Comparison of ENCODE assay signal across 1 cellular context in the genomic region with DNA sequence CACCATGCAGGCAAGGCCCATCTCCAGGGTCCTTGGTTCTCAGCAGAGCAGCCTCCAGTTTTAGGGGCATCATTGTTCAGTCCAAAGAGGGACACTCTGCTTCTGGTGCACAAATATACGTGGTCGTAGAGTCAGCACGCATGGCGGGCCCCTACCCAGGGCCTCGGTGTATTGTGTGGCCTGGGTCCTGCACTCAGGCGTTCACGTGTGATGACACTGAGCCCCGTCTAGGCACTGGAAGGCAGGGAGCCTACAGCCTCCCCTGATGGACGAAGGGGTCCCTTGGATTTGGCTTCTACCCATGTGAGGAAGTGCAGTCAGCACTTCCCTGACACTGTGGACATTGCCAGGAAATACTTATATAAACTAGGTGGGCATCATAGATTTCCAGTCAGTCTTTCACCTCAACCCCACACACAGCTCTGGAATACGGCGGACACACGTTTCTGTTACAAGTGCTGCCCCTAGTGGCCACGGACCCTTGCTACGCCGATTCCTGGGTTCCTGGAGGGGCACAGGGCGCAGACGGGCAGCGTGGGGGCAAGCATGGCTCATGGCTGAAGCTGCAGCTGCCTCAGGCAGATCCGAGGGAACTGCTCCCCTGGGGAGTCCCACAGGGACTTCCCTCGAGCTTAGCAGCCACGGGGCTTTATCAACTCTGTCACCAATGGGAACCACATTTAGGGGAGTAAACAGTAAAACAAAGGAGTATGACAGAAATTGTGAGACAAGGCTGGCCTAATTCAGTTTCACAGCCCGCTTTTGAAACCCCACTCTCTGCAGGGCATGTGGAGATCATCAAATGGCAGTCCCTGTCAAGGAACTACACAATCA.
TF ChIP-seq lines count a peak whose summit lies in the region.

No MANE protein-coding gene starts in this region.

TF ChIP-seq in liver, 16 proteins besides CTCF, POLR2A, EP300 and RAD21 (continued from another document):
- TF ChIP-seq, protein P1, sequence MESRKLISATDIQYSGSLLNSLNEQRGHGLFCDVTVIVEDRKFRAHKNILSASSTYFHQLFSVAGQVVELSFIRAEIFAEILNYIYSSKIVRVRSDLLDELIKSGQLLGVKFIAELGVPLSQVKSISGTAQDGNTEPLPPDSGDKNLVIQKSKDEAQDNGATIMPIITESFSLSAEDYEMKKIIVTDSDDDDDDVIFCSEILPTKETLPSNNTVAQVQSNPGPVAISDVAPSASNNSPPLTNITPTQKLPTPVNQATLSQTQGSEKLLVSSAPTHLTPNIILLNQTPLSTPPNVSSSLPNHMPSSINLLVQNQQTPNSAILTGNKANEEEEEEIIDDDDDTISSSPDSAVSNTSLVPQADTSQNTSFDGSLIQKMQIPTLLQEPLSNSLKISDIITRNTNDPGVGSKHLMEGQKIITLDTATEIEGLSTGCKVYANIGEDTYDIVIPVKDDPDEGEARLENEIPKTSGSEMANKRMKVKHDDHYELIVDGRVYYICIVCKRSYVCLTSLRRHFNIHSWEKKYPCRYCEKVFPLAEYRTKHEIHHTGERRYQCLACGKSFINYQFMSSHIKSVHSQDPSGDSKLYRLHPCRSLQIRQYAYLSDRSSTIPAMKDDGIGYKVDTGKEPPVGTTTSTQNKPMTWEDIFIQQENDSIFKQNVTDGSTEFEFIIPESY (IDR thresholded peaks at IDR 0.05) = no peak
- no peak for TF ChIP-seq TAF1 (conservative IDR thresholded peaks at IDR 0.05)
- TF ChIP-seq SP1 (IDR thresholded peaks at IDR 0.05) = no peak
- TF ChIP-seq HNF4A (conservative IDR thresholded peaks at IDR 0.05) = no peak
- TF ChIP-seq, protein P2, sequence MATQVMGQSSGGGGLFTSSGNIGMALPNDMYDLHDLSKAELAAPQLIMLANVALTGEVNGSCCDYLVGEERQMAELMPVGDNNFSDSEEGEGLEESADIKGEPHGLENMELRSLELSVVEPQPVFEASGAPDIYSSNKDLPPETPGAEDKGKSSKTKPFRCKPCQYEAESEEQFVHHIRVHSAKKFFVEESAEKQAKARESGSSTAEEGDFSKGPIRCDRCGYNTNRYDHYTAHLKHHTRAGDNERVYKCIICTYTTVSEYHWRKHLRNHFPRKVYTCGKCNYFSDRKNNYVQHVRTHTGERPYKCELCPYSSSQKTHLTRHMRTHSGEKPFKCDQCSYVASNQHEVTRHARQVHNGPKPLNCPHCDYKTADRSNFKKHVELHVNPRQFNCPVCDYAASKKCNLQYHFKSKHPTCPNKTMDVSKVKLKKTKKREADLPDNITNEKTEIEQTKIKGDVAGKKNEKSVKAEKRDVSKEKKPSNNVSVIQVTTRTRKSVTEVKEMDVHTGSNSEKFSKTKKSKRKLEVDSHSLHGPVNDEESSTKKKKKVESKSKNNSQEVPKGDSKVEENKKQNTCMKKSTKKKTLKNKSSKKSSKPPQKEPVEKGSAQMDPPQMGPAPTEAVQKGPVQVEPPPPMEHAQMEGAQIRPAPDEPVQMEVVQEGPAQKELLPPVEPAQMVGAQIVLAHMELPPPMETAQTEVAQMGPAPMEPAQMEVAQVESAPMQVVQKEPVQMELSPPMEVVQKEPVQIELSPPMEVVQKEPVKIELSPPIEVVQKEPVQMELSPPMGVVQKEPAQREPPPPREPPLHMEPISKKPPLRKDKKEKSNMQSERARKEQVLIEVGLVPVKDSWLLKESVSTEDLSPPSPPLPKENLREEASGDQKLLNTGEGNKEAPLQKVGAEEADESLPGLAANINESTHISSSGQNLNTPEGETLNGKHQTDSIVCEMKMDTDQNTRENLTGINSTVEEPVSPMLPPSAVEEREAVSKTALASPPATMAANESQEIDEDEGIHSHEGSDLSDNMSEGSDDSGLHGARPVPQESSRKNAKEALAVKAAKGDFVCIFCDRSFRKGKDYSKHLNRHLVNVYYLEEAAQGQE (IDR thresholded peaks at IDR 0.05) = no peak
- no peak for TF ChIP-seq JUND (IDR thresholded peaks at IDR 0.05)
